In the genomic region with DNA sequence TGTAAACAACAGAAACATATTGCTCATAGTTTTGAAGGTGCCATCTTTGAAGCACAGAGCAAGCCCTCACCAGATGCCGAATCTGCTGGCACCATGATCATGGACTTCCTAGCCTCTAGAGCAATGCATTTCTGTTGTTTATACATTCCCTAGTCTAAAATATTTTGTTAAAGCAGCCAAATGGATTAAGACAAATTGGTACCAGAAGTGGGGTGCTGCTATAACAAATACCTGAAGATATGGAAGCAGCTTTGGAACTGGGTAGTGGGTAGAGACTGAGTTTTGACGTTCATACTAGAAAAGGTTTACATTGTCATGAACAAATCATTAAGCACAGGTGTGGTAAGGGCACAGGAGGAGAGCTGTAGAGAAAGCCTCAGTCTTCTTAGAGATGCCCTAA, we compare ENCODE assay signal across 22 cellular contexts. TPM values are rescaled to one million over a fixed set of nuclear protein-coding genes. Genes with fewer than 3 reads are reported as not detected.
DNase-seq lines count a peak whose midpoint lies in the region; ATAC-seq and TF ChIP-seq lines count a peak whose summit lies in the region.
"Had no signal": no experiment of that assay in that cellular context is flagged by ENCODE, and none has a peak within 500 bp of the region (broad histone marks: within the 10 kb centered on the region; RNA-seq: fewer than 3 reads in every experiment).

No MANE protein-coding gene starts in this region.

- H3K27me3 Mint-ChIP-seq in CD4-positive, CD25-positive, alpha-beta regulatory T cell: no peaks in the 10 kb centered on the region
- H3K27me3 Mint-ChIP-seq in endodermal cell (ENCODE audit: insufficient read depth) (no peaks in the 10 kb centered on the region), neural crest cell (ENCODE audit: low read depth) (no peaks in the 10 kb centered on the region), Calu3 (ENCODE audit: unreplicated experiment) (no peaks in the 10 kb centered on the region)
- H3K27me3 Mint-ChIP-seq: CD8-positive, alpha-beta memory T cell had no signal

- H3K9me3 ChIP-seq in CD4-positive, CD25-positive, alpha-beta regulatory T cell (ENCODE audit: control insufficient read depth in 2 of 2, low read length in 2 of 2): peaks cover 5% of the 10 kb centered on the region in 2 experiments
- no peaks in the 10 kb centered on the region for H3K9me3 ChIP-seq in HEK293 (ENCODE audit: control insufficient read depth, insufficient read depth, low read depth, low read length)
- peaks cover 9% of the 10 kb centered on the region for H3K9me3 ChIP-seq in endodermal cell (ENCODE audit: control insufficient read depth, low read length)
- H3K9me3 ChIP-seq: BE2C had no signal

- H3K9ac ChIP-seq in endodermal cell (ENCODE audit: extremely low read depth, low read length, poor library complexity, severe bottlenecking): no peak overlapping the region
- H3K9ac ChIP-seq: BLaER1 treated with 17β-estradiol and CSF1 and Interleukin-3, amounts not matched to agents 10 nM and 100 nM had no signal

- POLR2A ChIA-PET in HEK293 (lab: Yijun Ruan, JAX): no interaction called here

- H3K27ac Mint-ChIP-seq in CD4-positive, CD25-positive, alpha-beta regulatory T cell: peak overlapping the region in 2 of 3 donors; percentile 65 to 87
- H3K27ac Mint-ChIP-seq in endodermal cell: no peak overlapping the region
- H3K27ac Mint-ChIP-seq in neural crest cell (ENCODE audit: unreplicated experiment): peak overlapping the region; percentile 31
- no peak overlapping the region for H3K27ac Mint-ChIP-seq in Calu3 (ENCODE audit: unreplicated experiment)

- CTCF ChIA-PET in HEK293 (lab: Yijun Ruan, JAX) (no interaction called here), Calu3 (lab: Charles Lee) (no interaction called here)

- no peak for DNase-seq in CD4-positive, CD25-positive, alpha-beta regulatory T cell
- DNase-seq in endodermal cell: no peak
- DNase-seq in neural crest cell (ENCODE audit: low read depth, low spot score): no peak
- no peak for DNase-seq in Calu3
- DNase-seq in CD1c-positive myeloid dendritic cell (ENCODE audit: extremely low spot score): no peak
- DNase-seq: 8988T; ACHN; AML-193; BE2C; CD8-positive, alpha-beta memory T cell; DMS53; DMS79 treated with DMSO at 0.1 percent for 48 hours; GF-D8; GOT3 had no signal

- TF ChIP-seq CTCF in HEK293 (tag by site-specific recombination; IDR thresholded peaks at IDR 0.05): no peak
- TF ChIP-seq CTCF in endodermal cell (conservative IDR thresholded peaks at IDR 0.05): no peak
- TF ChIP-seq CTCF in neural crest cell (conservative IDR thresholded peaks at IDR 0.05): no peak
- TF ChIP-seq CTCF in Calu3 (IDR thresholded peaks at IDR 0.05; ENCODE audit: unreplicated experiment): no peak

- no peak overlapping the region for H3K4me3 ChIP-seq in CD4-positive, CD25-positive, alpha-beta regulatory T cell (ENCODE audit: low read depth, low read length)
- H3K4me3 ChIP-seq in HEK293 (ENCODE audit: low read depth, low read length): no peak overlapping the region
- H3K4me3 ChIP-seq in endodermal cell (ENCODE audit: low read length): peak overlapping the region; percentile 2
- H3K4me3 ChIP-seq: A549; BLaER1 treated with 17β-estradiol and CSF1 and Interleukin-3, amounts not matched to agents 10 nM and 100 nM; HAP-1 had no signal

- intact Hi-C loops in Calu3 (cut with micrococcal nuclease; ENCODE audit: unreplicated experiment): no loop called here

- H3K9me3 Mint-ChIP-seq in CD4-positive, CD25-positive, alpha-beta regulatory T cell: peaks cover 0 to 10% (median 3%) of the 10 kb centered on the region in 7 donors
- H3K9me3 Mint-ChIP-seq in endodermal cell (peaks cover 18% of the 10 kb centered on the region), neural crest cell (peaks cover 9% of the 10 kb centered on the region), Calu3 (ENCODE audit: low read depth, unreplicated experiment) (peaks cover 9% of the 10 kb centered on the region)

- WGBS in endodermal cell (ENCODE audit: insufficient coverage in 1 of 2, insufficient read length in 1 of 2), 2 experiments: 90 to 98% methylated on average over 2 of the region's 2 CpGs

- H3K27ac ChIP-seq in CD4-positive, CD25-positive, alpha-beta regulatory T cell (ENCODE audit: insufficient read depth, low read length, poor library complexity, severe bottlenecking): no peak overlapping the region
- no peak overlapping the region for H3K27ac ChIP-seq in HEK293 (ENCODE audit: extremely low read depth, low read depth, low read length)
- H3K27ac ChIP-seq in endodermal cell (ENCODE audit: low read depth, low read length): no peak overlapping the region
- H3K27ac ChIP-seq: A549; BLaER1 treated with 17β-estradiol and CSF1 and Interleukin-3, amounts not matched to agents 10 nM and 100 nM had no signal

- no TSS peak for BruUV-seq in Calu3 (replicated peaks; lab: Mats Ljungman, UMichigan)

- H3K36me3 Mint-ChIP-seq in CD4-positive, CD25-positive, alpha-beta regulatory T cell: peaks cover 32% of the 10 kb centered on the region
- H3K36me3 Mint-ChIP-seq in endodermal cell (ENCODE audit: low read depth) (peaks cover 23% of the 10 kb centered on the region), neural crest cell (ENCODE audit: low read depth) (peaks cover 15% of the 10 kb centered on the region), Calu3 (ENCODE audit: insufficient read depth, unreplicated experiment) (peaks cover 4% of the 10 kb centered on the region)

- no peak overlapping the region for H3K4me3 Mint-ChIP-seq in CD4-positive, CD25-positive, alpha-beta regulatory T cell
- H3K4me3 Mint-ChIP-seq in endodermal cell (no peak overlapping the region), neural crest cell (no peak overlapping the region), Calu3 (ENCODE audit: low read depth, unreplicated experiment) (no peak overlapping the region)
- H3K4me3 Mint-ChIP-seq: CD14-positive monocyte; CD8-positive, alpha-beta memory T cell had no signal

- H3K27me3 ChIP-seq in CD4-positive, CD25-positive, alpha-beta regulatory T cell (ENCODE audit: control insufficient read depth, insufficient read depth, low read length): no peaks in the 10 kb centered on the region
- no peaks in the 10 kb centered on the region for H3K27me3 ChIP-seq in endodermal cell (ENCODE audit: control insufficient read depth, insufficient read depth, low read length, poor library complexity, severe bottlenecking)
- H3K27me3 ChIP-seq: BE2C; BLaER1 treated with 17β-estradiol and CSF1 and Interleukin-3, amounts not matched to agents 10 nM and 100 nM had no signal

- peaks cover 5 to 48% (median 21%) of the 10 kb centered on the region in 4 donors for H3K4me1 Mint-ChIP-seq in CD4-positive, CD25-positive, alpha-beta regulatory T cell
- H3K4me1 Mint-ChIP-seq in endodermal cell (no peaks in the 10 kb centered on the region), neural crest cell (peaks cover 7% of the 10 kb centered on the region), Calu3 (ENCODE audit: low read depth, unreplicated experiment) (no peaks in the 10 kb centered on the region)

- H3K4me1 ChIP-seq in CD4-positive, CD25-positive, alpha-beta regulatory T cell (ENCODE audit: control insufficient read depth, insufficient read depth, low read length, poor library complexity, severe bottlenecking): no peaks in the 10 kb centered on the region
- H3K4me1 ChIP-seq in HEK293 (ENCODE audit: control insufficient read depth, insufficient read depth, low read length): no peaks in the 10 kb centered on the region
- H3K4me1 ChIP-seq in endodermal cell (ENCODE audit: control insufficient read depth, insufficient read depth, low read length): no peaks in the 10 kb centered on the region
- H3K4me1 ChIP-seq: A549, BE2C, HAP-1 had no signal

- no peak for ATAC-seq in CD4-positive, CD25-positive, alpha-beta regulatory T cell (ENCODE audit: low read depth in 2 of 2)
- no peak for ATAC-seq in GM19463 (IDR thresholded peaks at IDR 0.05; ENCODE audit: unreplicated experiment)
- ATAC-seq: A549 had no signal

- peaks cover 11% of the 10 kb centered on the region for H3K36me3 ChIP-seq in CD4-positive, CD25-positive, alpha-beta regulatory T cell (ENCODE audit: control insufficient read depth, insufficient read depth, low read length)
- peaks cover 0 to 2% of the 10 kb centered on the region in 2 experiments; a peak in 1 of 3 replicates for H3K36me3 ChIP-seq in HEK293 (ENCODE audit: control insufficient read depth in 2 of 2, insufficient read depth in 1 of 2, low read length in 2 of 2)
- no peaks in the 10 kb centered on the region for H3K36me3 ChIP-seq in endodermal cell (ENCODE audit: control insufficient read depth, insufficient read depth, low read length)
- H3K36me3 ChIP-seq: BE2C, HAP-1 had no signal

TF ChIP-seq in HEK293, 187 proteins besides CTCF, POLR2A, EP300 and RAD21:
- no peak for TF ChIP-seq ZNF184 (tag by site-specific recombination; IDR thresholded peaks at IDR 0.05)
- TF ChIP-seq ZNF2 (tag by site-specific recombination; IDR thresholded peaks at IDR 0.05): no peak
- TF ChIP-seq ZNF707 (tag by site-specific recombination; IDR thresholded peaks at IDR 0.05): peak; percentile 98

RNA-seq across cellular contexts. Expression of a gene that starts 13.6 kb away (rescaled TPM):
- total RNA-seq in CD4-positive, CD25-positive, alpha-beta regulatory T cell: 49.5 TPM
- polyA plus RNA-seq in CD4-positive, CD25-positive, alpha-beta regulatory T cell: 10 to 100 TPM; 43.4 to 97.5 (median 70.5) TPM
- 10 to 100 TPM; 16.5 to 18.9 TPM for total RNA-seq in endodermal cell
- 20.2 TPM for polyA plus RNA-seq in endodermal cell (2013, experiment 1 of 2)
- 17.8 TPM for polyA plus RNA-seq in endodermal cell (2013, experiment 2 of 2)
- total RNA-seq in neural crest cell: 34.4 and 41.1 TPM in 2 replicates
- 27.9 and 31.0 TPM in 2 replicates for total RNA-seq in Calu3 (2022)

RNA-seq across cellular contexts. Expression of a gene that starts 28.5 kb away (rescaled TPM):
- not detected for total RNA-seq in CD4-positive, CD25-positive, alpha-beta regulatory T cell
- polyA plus RNA-seq in CD4-positive, CD25-positive, alpha-beta regulatory T cell: not detected
- total RNA-seq in endodermal cell: not detected
- polyA plus RNA-seq in endodermal cell (2013, experiment 1 of 2): 0.14 TPM
- not detected for polyA plus RNA-seq in endodermal cell (2013, experiment 2 of 2)
- total RNA-seq in neural crest cell: not detected in 2 replicates
- total RNA-seq in Calu3 (2022): 0.27 and 0.73 TPM in 2 replicates
- total RNA-seq: CD8-positive, alpha-beta memory T cell had no signal
- polyA plus RNA-seq: CD8-positive, alpha-beta memory T cell had no signal

RNA-seq across cellular contexts. Expression of a gene that starts 29.6 kb away (rescaled TPM):
- 0.39 TPM for total RNA-seq in CD4-positive, CD25-positive, alpha-beta regulatory T cell
- polyA plus RNA-seq in CD4-positive, CD25-positive, alpha-beta regulatory T cell: not detected
- total RNA-seq in endodermal cell (1 to 10 TPM in 1 of 2 donors, under 1 TPM in 1; 0.29 to 1.9 TPM), neural crest cell (0.23 TPM in 1 of 2 replicates, not detected in the other), Calu3 (2022) (1.9 and 2.5 TPM in 2 replicates)
- polyA plus RNA-seq in endodermal cell (2013, experiment 1 of 2): 1.2 TPM
- 0.54 TPM for polyA plus RNA-seq in endodermal cell (2013, experiment 2 of 2)
- total RNA-seq: Daoy, G401 had no signal
- polyA plus RNA-seq: CD8-positive, alpha-beta memory T cell had no signal

RNA-seq across cellular contexts. Expression of a gene that starts 42.6 kb away (rescaled TPM):
- 8.6 TPM for total RNA-seq in CD4-positive, CD25-positive, alpha-beta regulatory T cell
- 10 to 100 TPM in 2 of 4 donors, 1 to 10 TPM in 2; 6.4 to 19.2 (median 10.2) TPM for polyA plus RNA-seq in CD4-positive, CD25-positive, alpha-beta regulatory T cell
- 1 to 10 TPM; 4.3 to 7.2 TPM for total RNA-seq in endodermal cell
- polyA plus RNA-seq in endodermal cell (2013, experiment 1 of 2): 4.4 TPM
- polyA plus RNA-seq in endodermal cell (2013, experiment 2 of 2): 7.2 TPM
- 0.96 and 1.7 TPM in 2 replicates for total RNA-seq in neural crest cell
- 14.0 and 15.0 TPM in 2 replicates for total RNA-seq in Calu3 (2022)

Comparison
In these comparisons a context has a peak if more than half of its experiments do, and no peak if none do; other contexts are left out.
1. H3K27ac Mint-ChIP-seq: peak in CD4-positive, CD25-positive, alpha-beta regulatory T cell (2 of 3) and neural crest cell (single experiment); none in endodermal cell (single experiment) and Calu3 (single experiment).